ENCODE assay signal across 17 cellular contexts in genomic region chr18:12329125-12329698, GRCh38. TPM values are rescaled to one million over a fixed set of nuclear protein-coding genes. Genes with fewer than 3 reads are reported as not detected.
A peak's percentile ranks its signal among the peaks of the same experiment; 100 is the strongest.
DNase-seq lines count a peak whose midpoint lies in the region; ATAC-seq, FAIRE-seq and TF ChIP-seq lines count a peak whose summit lies in the region.
"Had no signal": no experiment of that assay in that cellular context is flagged by ENCODE, and none has a peak within 500 bp of the region (broad histone marks: within the 10 kb centered on the region; RNA-seq: fewer than 3 reads in every experiment).

No MANE protein-coding gene starts in this region.

- no peak overlapping the region for H3K27ac ChIP-seq in HepG2 (ENCODE audit: extremely low read length, insufficient read depth, low read length)
- H3K27ac ChIP-seq in right lobe of liver = no peak overlapping the region
- no peak overlapping the region for H3K27ac ChIP-seq in Panc1 (ENCODE audit: low read length)

- intact Hi-C loops in HepG2 (cut with micrococcal nuclease; ENCODE audit: unreplicated experiment) (loop anchor here (5.0 kb wide), 1 partner anchor 328 kb away; the partner anchor contains the start of gene SPIRE1), right lobe of liver (cut with DNase I) (no loop called here), Panc1 (cut with micrococcal nuclease; ENCODE audit: unreplicated experiment) (no loop called here)
- intact Hi-C loops in activated CD8-positive, alpha-beta T cell treated with anti-CD3 and anti-CD28 coated beads for 36 hours (cut with micrococcal nuclease) = no loop called here

- H3K9me3 ChIP-seq in HepG2 (ENCODE audit: low read length) (no peaks in the 10 kb centered on the region), right lobe of liver (no peaks in the 10 kb centered on the region), Panc1 (ENCODE audit: control insufficient read depth, insufficient read depth, low read depth, low read length) (no peaks in the 10 kb centered on the region)

- H3K36me3 ChIP-seq in HepG2 (replicated peaks in 1 of 2; ENCODE audit: control insufficient read depth in 1 of 2, insufficient read depth in 2 of 2, low read length in 2 of 2) (peaks cover 24 to 55% of the 10 kb centered on the region in 2 experiments; a peak in 4 of 5 replicates), right lobe of liver (peaks cover 0 to 46% (median 20%) of the 10 kb centered on the region in 4 donors), Panc1 (ENCODE audit: control insufficient read depth, insufficient read depth, low read length) (peaks cover 8% of the 10 kb centered on the region)

- no peak for DNase-seq in HepG2 (ENCODE audit: low spot score)
- DNase-seq in right lobe of liver = no peak
- no peak for DNase-seq in Panc1 (ENCODE audit: low read depth, low spot score)
- peak; percentile 28 for DNase-seq in left lobe of liver (ENCODE audit: low spot score)
- no peak for DNase-seq in urothelium cell line (ENCODE audit: low spot score)
- no peak for DNase-seq in activated CD8-positive, alpha-beta T cell treated with anti-CD3 and anti-CD28 coated beads for 36 hours
- DNase-seq in NCI-H1436 treated with DMSO at 0.1 percent for 48 hours (lab: John Stamatoyannopoulos, UW) = no peak
- DNase-seq: CD8-positive, alpha-beta T cell; GF-D8; H7; NCI-H1048; NCI-H2107; NCI-H226; NCI-H526; OCI-M1 had no signal

- in situ Hi-C loops in HepG2 (cut with HindIII; ENCODE audit: extremely low pct_ligation_motif_present, low pct_unique_long_range_greater_than_20kb) = no loop called here
- in situ Hi-C loops in Panc1 (cut with HindIII; ENCODE audit: low pct_unique_long_range_greater_than_20kb, low sequenced_read_pairs) = no loop called here

- H3K4me3 ChIP-seq in HepG2 (replicated peaks in 1 of 3; ENCODE audit: insufficient read depth in 1 of 3, low read depth in 2 of 3, low read length in 3 of 3) = no peak overlapping the region
- no peak overlapping the region for H3K4me3 ChIP-seq in right lobe of liver
- no peak overlapping the region for H3K4me3 ChIP-seq in Panc1 (ENCODE audit: low read depth in 2 of 2, low read length in 2 of 2)

- CTCF ChIA-PET in HepG2 (lab: Yijun Ruan, JAX; ENCODE audit: low intra/inter-chr PET ratio, low total read pairs) = no interaction called here
- CTCF ChIA-PET in Panc1 (lab: Charles Lee) = no interaction called here
- CTCF ChIA-PET in activated CD8-positive, alpha-beta T cell treated with anti-CD3 and anti-CD28 coated beads for 36 hours (lab: Charles Lee) = interaction anchor here (1.1 to 2.4 kb wide), 7 partner anchors 9 to 57 kb away, joined by 3 to 32 read pairs (median 11); no protein-coding TSS in a partner anchor

- no peak overlapping the region for H2AFZ ChIP-seq in HepG2 (ENCODE audit: low read length)

- no peak for TF ChIP-seq EP300 in HepG2 (IDR thresholded peaks at IDR 0.05; ENCODE audit: low read depth in 2 of 2, low read length in 2 of 2)
- no peak for TF ChIP-seq EP300 in HepG2 (CRISPR knock-in tag; IDR thresholded peaks at IDR 0.05; ENCODE audit: borderline replicate concordance)

- TF ChIP-seq CTCF in HepG2 (CRISPR knock-in tag; IDR thresholded peaks at IDR 0.05) = no peak
- TF ChIP-seq CTCF in right lobe of liver (IDR thresholded peaks at IDR 0.05) = no peak
- TF ChIP-seq CTCF in Panc1 (IDR thresholded peaks at IDR 0.05) = no peak
- TF ChIP-seq CTCF in activated CD8-positive, alpha-beta T cell treated with anti-CD3 and anti-CD28 coated beads for 36 hours (IDR thresholded peaks at IDR 0.05) = no peak

- no peak for ATAC-seq in HepG2
- no peak for ATAC-seq in right lobe of liver
- no peak for ATAC-seq in Panc1
- no peak for ATAC-seq in left lobe of liver
- ATAC-seq in activated CD8-positive, alpha-beta T cell treated with anti-CD3 and anti-CD28 coated beads for 36 hours = no peak
- ATAC-seq in HG03442 (IDR thresholded peaks at IDR 0.05; ENCODE audit: unreplicated experiment) = no peak
- ATAC-seq: CD8-positive, alpha-beta T cell had no signal

- no peak overlapping the region for H3K4me3 Mint-ChIP-seq in activated CD8-positive, alpha-beta T cell treated with anti-CD3 and anti-CD28 coated beads for 36 hours
- H3K4me3 Mint-ChIP-seq: B cell; CD8-positive, alpha-beta T cell had no signal

- H3K79me2 ChIP-seq in HepG2 (ENCODE audit: insufficient read depth, low read length) = no peaks in the 10 kb centered on the region

- no peak overlapping the region for H3K27ac Mint-ChIP-seq in activated CD8-positive, alpha-beta T cell treated with anti-CD3 and anti-CD28 coated beads for 36 hours
- H3K27ac Mint-ChIP-seq: B cell; CD8-positive, alpha-beta T cell had no signal

- FAIRE-seq in HepG2 (lab: Jason Lieb, UNC) = no peak
- peak; percentile 32 for FAIRE-seq in urothelium cell line (lab: Jason Lieb, UNC)

- no peaks in the 10 kb centered on the region for H3K9me3 Mint-ChIP-seq in activated CD8-positive, alpha-beta T cell treated with anti-CD3 and anti-CD28 coated beads for 36 hours
- H3K9me3 Mint-ChIP-seq: CD8-positive, alpha-beta T cell had no signal

- no peaks in the 10 kb centered on the region for H3K27me3 ChIP-seq in HepG2 (ENCODE audit: control insufficient read depth in 1 of 2, insufficient read depth in 2 of 2, low read length in 2 of 2)
- no peaks in the 10 kb centered on the region for H3K27me3 ChIP-seq in right lobe of liver
- H3K27me3 ChIP-seq in Panc1 (ENCODE audit: control insufficient read depth, insufficient read depth, low read length) = no peaks in the 10 kb centered on the region

- no peak overlapping the region for H3K9ac ChIP-seq in HepG2 (ENCODE audit: insufficient read depth, low read depth, low read length)

- TF ChIP-seq POLR2A in HepG2 (IDR thresholded peaks at IDR 0.05; ENCODE audit: insufficient read depth in 1 of 2, low read depth in 2 of 2, low read length in 2 of 2) (no peak), right lobe of liver (IDR thresholded peaks at IDR 0.05) (no peak)

- H4K20me1 ChIP-seq in HepG2 (ENCODE audit: insufficient read depth, low read length) = peaks cover 14% of the 10 kb centered on the region; the same call in 1 of the 2 replicates

- no peak for TF ChIP-seq RAD21 in HepG2 (CRISPR knock-in tag; IDR thresholded peaks at IDR 0.05)

- WGBS in HepG2 (ENCODE audit: low lambda C conversion rate) = 95% methylated on average over 9 of the region's 11 CpGs
- WGBS in right lobe of liver (ENCODE audit: insufficient coverage, low coverage, low lambda C conversion rate, missing lambda C conversion rate) = 81% methylated on average over 6 of the region's 11 CpGs

- H3K36me3 Mint-ChIP-seq in activated CD8-positive, alpha-beta T cell treated with anti-CD3 and anti-CD28 coated beads for 36 hours (ENCODE audit: low read depth) = peaks cover 53% of the 10 kb centered on the region

- no peaks in the 10 kb centered on the region for H3K27me3 Mint-ChIP-seq in activated CD8-positive, alpha-beta T cell treated with anti-CD3 and anti-CD28 coated beads for 36 hours
- H3K27me3 Mint-ChIP-seq: B cell had no signal

- BruUV-seq in HepG2 (replicated peaks; lab: Mats Ljungman, UMichigan) (TSS peak; percentile 49), Panc1 (replicated peaks; lab: Mats Ljungman, UMichigan) (TSS peak; percentile 84)

- H3K4me1 Mint-ChIP-seq in activated CD8-positive, alpha-beta T cell treated with anti-CD3 and anti-CD28 coated beads for 36 hours (ENCODE audit: low read depth) = peaks cover 7% of the 10 kb centered on the region

- H3K4me1 ChIP-seq in HepG2 (ENCODE audit: insufficient read depth, low read length) = no peaks in the 10 kb centered on the region; the same call in 1 of the 2 replicates
- no peaks in the 10 kb centered on the region for H3K4me1 ChIP-seq in right lobe of liver
- H3K4me1 ChIP-seq in Panc1 (ENCODE audit: control insufficient read depth, insufficient read depth, low read length) = no peaks in the 10 kb centered on the region

- no peak overlapping the region for H3K4me2 ChIP-seq in HepG2 (ENCODE audit: low read depth, low read length)

- POLR2A ChIA-PET in HepG2 (lab: Yijun Ruan, JAX) (no interaction called here), Panc1 (lab: Charles Lee) (no interaction called here)
- POLR2A ChIA-PET in activated CD8-positive, alpha-beta T cell treated with anti-CD3 and anti-CD28 coated beads for 36 hours (lab: Charles Lee) = no interaction called here

RNA-seq across cellular contexts. Expression of gene TUBB6, which starts 21.2 kb away (rescaled TPM):
- total RNA-seq in HepG2 (2016; rRNA removed; fragmentation: Illumina TruSeq; extraction: Trizol) = 9.9 and 13.5 TPM in 2 replicates
- total RNA-seq in HepG2 (2016; cell fraction: cytosol; rRNA removed; fragmentation: Illumina TruSeq; extraction: Trizol; ENCODE audit: low read depth) = 2.6 and 3.9 TPM in 2 replicates
- 11.1 and 12.0 TPM in 2 replicates for total RNA-seq in HepG2 (2016; cell fraction: insoluble cytoplasmic fraction; rRNA removed; fragmentation: Illumina TruSeq; extraction: Trizol)
- 6.0 and 7.2 TPM in 2 replicates for total RNA-seq in HepG2 (2016; cell fraction: membrane; rRNA removed; fragmentation: Illumina TruSeq; extraction: Trizol)
- 4.2 and 6.5 TPM in 2 replicates for total RNA-seq in HepG2 (2016; cell fraction: nucleus; rRNA removed; fragmentation: Illumina TruSeq; extraction: Trizol)
- 28.6 and 30.8 TPM in 2 replicates for polyA plus RNA-seq in HepG2 (2011; rRNA removed)
- 30.2 and 44.7 TPM in 2 replicates for polyA plus RNA-seq in HepG2 (2011; cell fraction: cytosol; rRNA removed)
- 30.6 and 34.0 TPM in 2 replicates for polyA plus RNA-seq in HepG2 (2011; cell fraction: nucleus; rRNA removed)
- 5.6 and 18.7 TPM in 2 replicates for polyA plus RNA-seq in HepG2 (2012)
- 4.1 and 5.2 TPM in 2 replicates for polyA plus RNA-seq in HepG2 (2016; cell fraction: cytosol; fragmentation: Illumina TruSeq; extraction: Trizol; ENCODE audit: low read depth)
- 13.8 and 14.5 TPM in 2 replicates for polyA plus RNA-seq in HepG2 (2016; cell fraction: insoluble cytoplasmic fraction; fragmentation: Illumina TruSeq; extraction: Trizol; ENCODE audit: low read depth)
- 4.6 and 4.9 TPM in 2 replicates for polyA plus RNA-seq in HepG2 (2016; cell fraction: membrane; fragmentation: Illumina TruSeq; extraction: Trizol; ENCODE audit: low read depth)
- polyA plus RNA-seq in HepG2 (2016; cell fraction: nucleus; fragmentation: Illumina TruSeq; extraction: Trizol; ENCODE audit: insufficient read depth, low read depth) = 10.3 and 12.3 TPM in 2 replicates
- 60.5 and 149 TPM in 2 replicates for polyA minus RNA-seq in HepG2 (2011; rRNA and poly(A)+ RNA removed; ENCODE audit: low replicate concordance)
- 20.5 and 20.8 TPM in 2 replicates for polyA minus RNA-seq in HepG2 (2011; cell fraction: cytosol; rRNA and poly(A)+ RNA removed)
- polyA minus RNA-seq in HepG2 (2011; cell fraction: nucleus; rRNA and poly(A)+ RNA removed) = 8.5 and 14.0 TPM in 2 replicates
- total RNA-seq in right lobe of liver = 10 to 100 TPM in 2 of 6 experiments, 1 to 10 TPM in 4; 2.4 to 18.5 (median 9.0) TPM
- total RNA-seq in Panc1 (2021; ENCODE audit: unreplicated experiment) = 125 TPM
- 310 TPM for polyA plus RNA-seq in Panc1 (2012; ENCODE audit: insufficient read length)
- 5.2 TPM for total RNA-seq in left lobe of liver
- 10 to 100 TPM; 11.5 to 12.6 TPM for total RNA-seq in activated CD8-positive, alpha-beta T cell treated with anti-CD3 and anti-CD28 coated beads for 36 hours

RNA-seq across cellular contexts. Expression of gene AFG3L2, which starts 47.8 kb away (rescaled TPM):
- total RNA-seq in HepG2 (2016; rRNA removed; fragmentation: Illumina TruSeq; extraction: Trizol) = 86.3 and 86.9 TPM in 2 replicates
- 29.3 and 39.0 TPM in 2 replicates for total RNA-seq in HepG2 (2016; cell fraction: cytosol; rRNA removed; fragmentation: Illumina TruSeq; extraction: Trizol; ENCODE audit: low read depth)
- total RNA-seq in HepG2 (2016; cell fraction: insoluble cytoplasmic fraction; rRNA removed; fragmentation: Illumina TruSeq; extraction: Trizol) = 85.3 and 86.3 TPM in 2 replicates
- 30.7 and 35.0 TPM in 2 replicates for total RNA-seq in HepG2 (2016; cell fraction: membrane; rRNA removed; fragmentation: Illumina TruSeq; extraction: Trizol)
- total RNA-seq in HepG2 (2016; cell fraction: nucleus; rRNA removed; fragmentation: Illumina TruSeq; extraction: Trizol) = 64.9 and 72.6 TPM in 2 replicates
- polyA plus RNA-seq in HepG2 (2011; rRNA removed) = 26.2 and 28.6 TPM in 2 replicates
- 22.4 and 28.3 TPM in 2 replicates for polyA plus RNA-seq in HepG2 (2011; cell fraction: cytosol; rRNA removed)
- 14.9 and 16.4 TPM in 2 replicates for polyA plus RNA-seq in HepG2 (2011; cell fraction: nucleus; rRNA removed)
- polyA plus RNA-seq in HepG2 (2012) = 42.2 and 47.5 TPM in 2 replicates
- polyA plus RNA-seq in HepG2 (2016; cell fraction: cytosol; fragmentation: Illumina TruSeq; extraction: Trizol; ENCODE audit: low read depth) = 5.9 and 6.1 TPM in 2 replicates
- polyA plus RNA-seq in HepG2 (2016; cell fraction: insoluble cytoplasmic fraction; fragmentation: Illumina TruSeq; extraction: Trizol; ENCODE audit: low read depth) = 66.5 and 67.7 TPM in 2 replicates
- polyA plus RNA-seq in HepG2 (2016; cell fraction: membrane; fragmentation: Illumina TruSeq; extraction: Trizol; ENCODE audit: low read depth) = 12.3 and 14.9 TPM in 2 replicates
- polyA plus RNA-seq in HepG2 (2016; cell fraction: nucleus; fragmentation: Illumina TruSeq; extraction: Trizol; ENCODE audit: insufficient read depth, low read depth) = 57.2 and 57.6 TPM in 2 replicates
- polyA minus RNA-seq in HepG2 (2011; rRNA and poly(A)+ RNA removed; ENCODE audit: low replicate concordance) = 26.7 and 36.0 TPM in 2 replicates
- polyA minus RNA-seq in HepG2 (2011; cell fraction: cytosol; rRNA and poly(A)+ RNA removed) = 28.5 and 36.9 TPM in 2 replicates
- polyA minus RNA-seq in HepG2 (2011; cell fraction: nucleus; rRNA and poly(A)+ RNA removed) = 48.8 and 49.7 TPM in 2 replicates
- total RNA-seq in right lobe of liver = 10 to 100 TPM; 30.2 to 47.7 (median 36.3) TPM
- 58.0 TPM for total RNA-seq in Panc1 (2021; ENCODE audit: unreplicated experiment)
- 32.6 TPM for polyA plus RNA-seq in Panc1 (2012; ENCODE audit: insufficient read length)
- total RNA-seq in left lobe of liver = 34.6 TPM
- 10 to 100 TPM; 60.6 to 64.0 TPM for total RNA-seq in activated CD8-positive, alpha-beta T cell treated with anti-CD3 and anti-CD28 coated beads for 36 hours
